Comparison of ENCODE assay signal across 8 cellular contexts in the genomic region with DNA sequence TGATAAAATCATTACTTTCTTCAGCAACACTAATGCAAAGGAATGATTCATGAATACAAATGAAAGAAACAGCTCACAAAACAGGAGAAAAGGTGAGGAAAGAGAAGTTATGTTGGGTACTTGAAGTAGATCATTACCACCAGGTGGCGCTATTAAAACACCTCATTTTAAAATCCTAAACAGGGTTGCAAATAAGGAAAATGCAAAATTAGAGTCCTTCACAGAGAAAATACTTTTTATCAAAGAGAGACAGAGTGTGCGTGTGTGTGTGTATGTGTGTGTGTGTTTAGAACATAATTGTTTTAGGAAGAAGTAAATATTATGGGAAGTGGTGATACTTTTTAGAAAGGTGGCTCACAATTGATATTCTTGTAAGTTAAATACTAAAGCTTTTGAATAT. TPM values are rescaled to one million over a fixed set of nuclear protein-coding genes. Genes with fewer than 3 reads are reported as not detected.
A peak's percentile ranks its signal among the peaks of the same experiment; 100 is the strongest.
DNase-seq lines count a peak whose midpoint lies in the region; ATAC-seq, FAIRE-seq and TF ChIP-seq lines count a peak whose summit lies in the region.

No MANE protein-coding gene starts in this region.

- H3K27me3 ChIP-seq in MM.1S (replicated peaks; ENCODE audit: insufficient read depth, low read length) (no peaks in the 10 kb centered on the region), endothelial cell of umbilical vein (ENCODE audit: control insufficient read depth in 2 of 2, insufficient read depth in 2 of 2, low read length in 2 of 2) (no peaks in the 10 kb centered on the region)

- FAIRE-seq in endothelial cell of umbilical vein (lab: Jason Lieb, UNC), result peak; percentile 55

- H3K9me2 ChIP-seq in MM.1S (replicated peaks; ENCODE audit: insufficient read depth, low read length), result no peaks in the 10 kb centered on the region

- no TSS peak for BruUV-seq in endothelial cell of umbilical vein (replicated peaks; lab: Mats Ljungman, UMichigan)

- intact Hi-C loops in endothelial cell of umbilical vein (cut with micrococcal nuclease), result loop anchor here (1.0 to 10.0 kb wide), 11 partner anchors 69 to 1027 kb away; a partner anchor contains a TSS

- no peaks in the 10 kb centered on the region for H3K36me3 Mint-ChIP-seq in mesothelial cell of epicardium

- H3K4me3 ChIP-seq in MM.1S (ENCODE audit: low read length), result no peak overlapping the region
- no peak overlapping the region for H3K4me3 ChIP-seq in endothelial cell of umbilical vein (replicated peaks in 1 of 3; ENCODE audit: insufficient read depth in 1 of 3, low read depth in 1 of 3, low read length in 3 of 3)

- H3K9ac ChIP-seq in MM.1S (ENCODE audit: low read length), result no peak overlapping the region
- no peak overlapping the region for H3K9ac ChIP-seq in endothelial cell of umbilical vein (replicated peaks; ENCODE audit: extremely low read depth, insufficient read depth, low read length)

- POLR2A ChIA-PET in endothelial cell of umbilical vein (lab: Charles Lee), result interaction anchor here (0.7 kb wide), 1 partner anchor 1007 kb away, joined by 3 read pairs; no protein-coding TSS in a partner anchor

- H3K9me1 ChIP-seq in endothelial cell of umbilical vein (replicated peaks; ENCODE audit: control insufficient read depth, extremely low read depth, insufficient read depth, low read length), result no peaks in the 10 kb centered on the region

- no peak overlapping the region for H3K4me2 ChIP-seq in MM.1S (ENCODE audit: low read depth, low read length)
- H3K4me2 ChIP-seq in endothelial cell of umbilical vein (ENCODE audit: insufficient read depth, low read length), result peak overlapping the region; percentile 8

- no peak for TF ChIP-seq POLR2A in endothelial cell of umbilical vein (IDR thresholded peaks at IDR 0.05; ENCODE audit: low read depth, low read length)

- H3K27ac ChIP-seq in MM.1S (ENCODE audit: low read length) (no peak overlapping the region), endothelial cell of umbilical vein (ENCODE audit: insufficient read depth, low read depth, low read length) (no peak overlapping the region)

- no peaks in the 10 kb centered on the region for H3K4me1 ChIP-seq in MM.1S (ENCODE audit: low read length)
- peaks cover 33% of the 10 kb centered on the region for H3K4me1 ChIP-seq in endothelial cell of umbilical vein (ENCODE audit: control insufficient read depth, extremely low read depth, insufficient read depth, low read length)

- no peak for ATAC-seq in GM18870 (IDR thresholded peaks at IDR 0.05; ENCODE audit: unreplicated experiment)
- no peak for ATAC-seq in HG03159 (IDR thresholded peaks at IDR 0.05; ENCODE audit: unreplicated experiment)

- DNase-seq in GDM1 (lab: John Stamatoyannopoulos, UW), result peak; percentile 27
- DNase-seq in MM.1S, result peak; percentile 71
- peak; percentile 83 for DNase-seq in RPMI8226
- DNase-seq in endothelial cell of umbilical vein (ENCODE audit: low read depth, low spot score), result peak; percentile 77
- no peak for DNase-seq in mesothelial cell of epicardium (ENCODE audit: low spot score in 2 of 2, unreplicated experiment in 2 of 2)
- no peak for DNase-seq in stimulated activated CD4-positive, alpha-beta T cell treated with anti-CD3 and anti-CD28 coated beads, Interleukin-15, amount 100 ng/mL, for 24 hours

- H3K9me3 Mint-ChIP-seq in mesothelial cell of epicardium, result no peaks in the 10 kb centered on the region

- no peaks in the 10 kb centered on the region for H3K27me3 Mint-ChIP-seq in mesothelial cell of epicardium (ENCODE audit: low read depth)

- H3K4me1 Mint-ChIP-seq in mesothelial cell of epicardium, result peaks cover 33% of the 10 kb centered on the region

- CTCF ChIA-PET in endothelial cell of umbilical vein (lab: Charles Lee), result interaction anchor here (0.6 to 6.4 kb wide), 86 partner anchors 9 to 1035 kb away, joined by 3 to 222 read pairs (median 4); a partner anchor contains a TSS

- no peak overlapping the region for H3K4me3 Mint-ChIP-seq in mesothelial cell of epicardium

- H3K9me3 ChIP-seq in MM.1S (replicated peaks; ENCODE audit: insufficient read depth, low read length) (no peaks in the 10 kb centered on the region), endothelial cell of umbilical vein (replicated peaks; ENCODE audit: control insufficient read depth, insufficient read depth, low read length) (no peaks in the 10 kb centered on the region)

- H4K20me1 ChIP-seq in MM.1S (ENCODE audit: insufficient read depth, low read length) (no peaks in the 10 kb centered on the region), endothelial cell of umbilical vein (replicated peaks; ENCODE audit: control insufficient read depth, extremely low read depth, insufficient read depth, low read length) (no peaks in the 10 kb centered on the region)

- dilution Hi-C loops in endothelial cell of umbilical vein (cut with MboI; ENCODE audit: extremely low pct_ligation_motif_present, low sequenced_read_pairs), result no loop called here

- H3K36me3 ChIP-seq in MM.1S (replicated peaks; ENCODE audit: insufficient read depth, low read length) (no peaks in the 10 kb centered on the region), endothelial cell of umbilical vein (ENCODE audit: control insufficient read depth in 2 of 2, extremely low read depth in 1 of 2, insufficient read depth in 2 of 2, low read length in 2 of 2) (no peaks in the 10 kb centered on the region)

- H2AFZ ChIP-seq in MM.1S (ENCODE audit: low read length) (no peak overlapping the region), endothelial cell of umbilical vein (ENCODE audit: low read depth, low read length) (no peak overlapping the region)

- H3K79me2 ChIP-seq in MM.1S (ENCODE audit: low read length) (no peaks in the 10 kb centered on the region), endothelial cell of umbilical vein (ENCODE audit: control insufficient read depth, insufficient read depth, low read length) (no peaks in the 10 kb centered on the region)

- no peaks in the 10 kb centered on the region for H3F3A ChIP-seq in MM.1S (ENCODE audit: insufficient read depth, low read length)

- H3K27ac Mint-ChIP-seq in mesothelial cell of epicardium, result no peak overlapping the region

- peak; percentile 74 for TF ChIP-seq CTCF in MM.1S (IDR thresholded peaks at IDR 0.05; ENCODE audit: low read length)
- TF ChIP-seq CTCF in endothelial cell of umbilical vein (IDR thresholded peaks at IDR 0.05; ENCODE audit: extremely low read depth in 1 of 2, insufficient read depth in 1 of 2, low read depth in 1 of 2, low read length in 2 of 2), result peak; percentile 34 to 35
- TF ChIP-seq CTCF in mesothelial cell of epicardium (IDR thresholded peaks at IDR 0.05; ENCODE audit: unreplicated experiment), result peak; percentile 97

TF ChIP-seq in endothelial cell of umbilical vein, 7 proteins besides CTCF, POLR2A, EP300 and RAD21:
- TF ChIP-seq GATA2 (IDR thresholded peaks at IDR 0.05; ENCODE audit: insufficient read depth, insufficient read length, low read depth, low read length), result no peak
- TF ChIP-seq EZH2 (IDR thresholded peaks at IDR 0.05; ENCODE audit: borderline replicate concordance, low read depth, low read length, severe bottlenecking), result no peak
- no peak for TF ChIP-seq FOS (IDR thresholded peaks at IDR 0.05; ENCODE audit: borderline replicate concordance, insufficient read depth, low read length)
- no peak for TF ChIP-seq POLR2AphosphoS5 (IDR thresholded peaks at IDR 0.05; ENCODE audit: insufficient read depth, low read depth, low read length)
- no peak for TF ChIP-seq MYC (IDR thresholded peaks at IDR 0.05; ENCODE audit: low read depth, low read length)
- TF ChIP-seq JUN (IDR thresholded peaks at IDR 0.05; ENCODE audit: borderline replicate concordance, insufficient read depth, insufficient read length, low read depth), result no peak
TF ChIP-seq in endothelial cell of umbilical vein: peak in this region for 0.

RNA-seq across cellular contexts. Expression of a gene that starts 49.5 kb away (rescaled TPM):
- not detected in 2 replicates for total RNA-seq in endothelial cell of umbilical vein
- polyA plus RNA-seq in endothelial cell of umbilical vein, result not detected in 2 replicates
- polyA plus RNA-seq in endothelial cell of umbilical vein (2011; cell fraction: cytosol; rRNA removed), result not detected in 2 replicates
- polyA plus RNA-seq in endothelial cell of umbilical vein (2011; cell fraction: nucleus; rRNA removed), result not detected in 2 replicates
- not detected in 2 replicates for polyA plus RNA-seq in endothelial cell of umbilical vein (2012)
- not detected in 2 replicates for polyA minus RNA-seq in endothelial cell of umbilical vein
- not detected for polyA minus RNA-seq in endothelial cell of umbilical vein (2011; cell fraction: cytosol; rRNA and poly(A)+ RNA removed)
- not detected in 2 replicates for polyA minus RNA-seq in endothelial cell of umbilical vein (2011; cell fraction: nucleus; rRNA and poly(A)+ RNA removed)
- total RNA-seq in mesothelial cell of epicardium, result not detected in 3 replicates

Comparison
In these comparisons a context has a peak if more than half of its experiments do, and no peak if none do; other contexts are left out.
1. DNase-seq: peak in GDM1 (single experiment), MM.1S (single experiment), RPMI8226 (single experiment) and endothelial cell of umbilical vein (single experiment); none in mesothelial cell of epicardium (0 of 2) and stimulated activated CD4-positive, alpha-beta T cell treated with anti-CD3 and anti-CD28 coated beads, Interleukin-15, amount 100 ng/mL, for 24 hours (single experiment).
2. CTCF ChIP-seq: peak in every context shown above with its lines; median percentile 97 in mesothelial cell of epicardium; 74 in MM.1S; 34 in endothelial cell of umbilical vein.